In genomic region chr13:67231481-67231940, GRCh38 we compare ENCODE assay signal across 8 cellular contexts. TPM values are rescaled to one million over a fixed set of nuclear protein-coding genes. Genes with fewer than 3 reads are reported as not detected.
A peak's percentile ranks its signal among the peaks of the same experiment; 100 is the strongest.
DNase-seq lines count a peak whose midpoint lies in the region; ATAC-seq, FAIRE-seq and TF ChIP-seq lines count a peak whose summit lies in the region.

No MANE protein-coding gene starts in this region.

- peak overlapping the region; percentile 88 to 90 for H3K9ac ChIP-seq in kidney (ENCODE audit: low read length in 2 of 2)

- no peak for ATAC-seq in GM18511 (IDR thresholded peaks at IDR 0.05; ENCODE audit: unreplicated experiment)
- ATAC-seq in GM21723 (IDR thresholded peaks at IDR 0.05; ENCODE audit: unreplicated experiment), result no peak
- no peak for ATAC-seq in GM21619 (IDR thresholded peaks at IDR 0.05; ENCODE audit: unreplicated experiment)

- no peaks in the 10 kb centered on the region for H3K9me3 ChIP-seq in kidney (ENCODE audit: control insufficient read depth in 1 of 2, low read length in 2 of 2)
- no peaks in the 10 kb centered on the region for H3K9me3 ChIP-seq in thymus (ENCODE audit: control insufficient read depth)

- no peak for TF ChIP-seq CTCF in kidney (IDR thresholded peaks at IDR 0.05; ENCODE audit: borderline replicate concordance, extremely low read depth, insufficient read depth)

- no peaks in the 10 kb centered on the region for H3K27me3 ChIP-seq in thymus (ENCODE audit: control insufficient read depth, insufficient read depth)

- peak overlapping the region; percentile 92 to 95 for H3K4me3 ChIP-seq in kidney (ENCODE audit: low read length in 2 of 2)
- H3K4me3 ChIP-seq in thymus (ENCODE audit: low read length), result peak overlapping the region; percentile 68

- 20% methylated on average over 4 of the region's 4 CpGs for WGBS in thymus

- H3K27ac ChIP-seq in angular gyrus (ENCODE audit: low read depth, low read length) (peak overlapping the region; percentile 92), kidney (ENCODE audit: low read depth in 2 of 2, low read length in 2 of 2) (peak overlapping the region; percentile 87 to 97), thymus (ENCODE audit: low read depth) (no peak overlapping the region)

- H3K4me1 ChIP-seq in kidney (ENCODE audit: control insufficient read depth in 1 of 2, insufficient read depth in 1 of 2, low read depth in 1 of 2, low read length in 2 of 2) (peaks cover 5% of the 10 kb centered on the region in 2 donors), thymus (ENCODE audit: control insufficient read depth, insufficient read depth, low read length) (peaks cover 5% of the 10 kb centered on the region)

- intact Hi-C loops in kidney (cut with DNase I), result no loop called here

- DNase-seq in NCI-H1694 treated with DMSO at 0.1 percent for 48 hours (lab: John Stamatoyannopoulos, UW) (peak; percentile 85), NCI-H1694 (lab: John Stamatoyannopoulos, UW) (no peak), kidney (no peak)

- H3K36me3 ChIP-seq in kidney (ENCODE audit: control insufficient read depth in 1 of 2, insufficient read depth in 2 of 2, low read length in 2 of 2), result no peaks in the 10 kb centered on the region
- no peaks in the 10 kb centered on the region for H3K36me3 ChIP-seq in thymus (ENCODE audit: control insufficient read depth, insufficient read depth)

- FAIRE-seq in kidney (lab: Jason Lieb, UNC), result no peak

RNA-seq across cellular contexts. Expression of gene PCDH9, which starts 1.4 kb away (rescaled TPM):
- 9.5 TPM for total RNA-seq in kidney
- polyA plus RNA-seq in kidney (ENCODE audit: insufficient read depth, low read depth, low replicate concordance) (1.6 TPM), thymus (0.82 TPM)
